Comparison of ENCODE assay signal across 23 cellular contexts in genomic region chr13:33445024-33445423, GRCh38.
A peak's percentile ranks its signal among the peaks of the same experiment; 100 is the strongest.
DNase-seq lines count a peak whose midpoint lies in the region; ATAC-seq and TF ChIP-seq lines count a peak whose summit lies in the region.
"Had no signal": no experiment of that assay in that cellular context is flagged by ENCODE, and none has a peak within 500 bp of the region (broad histone marks: within the 10 kb centered on the region; RNA-seq: fewer than 3 reads in every experiment).

No MANE protein-coding gene starts in this region.

- peak; percentile 58 for DNase-seq in HT-29 (ENCODE audit: low spot score)
- peak; percentile 99 for DNase-seq in NCI-H526 treated with DMSO at 0.1 percent for 48 hours (lab: John Stamatoyannopoulos, UW)
- DNase-seq in body of pancreas: no peak
- no peak for DNase-seq in superior temporal gyrus (ENCODE audit: extremely low spot score)
- no peak for DNase-seq in activated naive CD4-positive, alpha-beta T cell (lab: John Stamatoyannopoulos, UW)
- DNase-seq: ACHN, AML-193, COR-L47, DMS 273 treated with DMSO at 0.1 percent for 48 hours, EL, HCEC 1CT, NCI-H1105 treated with DMSO at 0.1 percent for 48 hours, NCI-H187, NCI-H226, NCI-H524, SHP77, SK-N-SH, T-cell had no signal

- no peaks in the 10 kb centered on the region for H3K36me3 ChIP-seq in body of pancreas (replicated peaks in 1 of 2; ENCODE audit: insufficient read depth in 1 of 2, low read depth in 2 of 2)

- peak overlapping the region in 3 of 4 donors; percentile 24 to 51 (median 39) for H3K27ac ChIP-seq in body of pancreas

- ATAC-seq in body of pancreas: peak; percentile 64
- ATAC-seq in GM19467 (IDR thresholded peaks at IDR 0.05; ENCODE audit: unreplicated experiment): no peak
- no peak for ATAC-seq in HG03175 (IDR thresholded peaks at IDR 0.05; ENCODE audit: unreplicated experiment)
- ATAC-seq: GM12878, GM23338, K562, T-cell had no signal

- H3K4me3 ChIP-seq in body of pancreas: no peak overlapping the region
- H3K4me3 ChIP-seq: GM12878, GM23338, K562 had no signal

- H3K27me3 ChIP-seq in body of pancreas: no peaks in the 10 kb centered on the region

- H3K9me3 ChIP-seq in body of pancreas: no peaks in the 10 kb centered on the region
- H3K9me3 ChIP-seq: SK-N-SH had no signal

- TF ChIP-seq POLR2A in body of pancreas (IDR thresholded peaks at IDR 0.05): no peak

- WGBS in body of pancreas, 2 donors: 63 to 66% methylated on average over 1 of the region's 1 CpG

- no peak for TF ChIP-seq CTCF in body of pancreas (IDR thresholded peaks at IDR 0.05)

- peaks cover 11% of the 10 kb centered on the region for H3K4me1 ChIP-seq in body of pancreas

- intact Hi-C loops in body of pancreas (cut with DNase I): no loop called here

Comparison
In these comparisons a context has a peak if more than half of its experiments do, and no peak if none do; other contexts are left out.
1. DNase-seq: peak in HT-29 (single experiment) and NCI-H526 treated with DMSO at 0.1 percent for 48 hours (single experiment); none in body of pancreas (0 of 4), superior temporal gyrus (single experiment) and activated naive CD4-positive, alpha-beta T cell (0 of 4).